In genomic region chr6:157221049-157221816, GRCh38 we compare ENCODE assay signal across 8 cellular contexts.
DNase-seq lines count a peak whose midpoint lies in the region; ATAC-seq and TF ChIP-seq lines count a peak whose summit lies in the region.

No MANE protein-coding gene starts in this region.

- peaks cover 20% of the 10 kb centered on the region for H3K4me1 Mint-ChIP-seq in central memory CD8-positive, alpha-beta T cell

- peak overlapping the region; percentile 27 for H3K27ac Mint-ChIP-seq in central memory CD8-positive, alpha-beta T cell (ENCODE audit: low read depth)

- CTCF ChIA-PET in HEK293 (lab: Yijun Ruan, JAX), result interaction anchor here (0.6 kb wide), 1 partner anchor 80 kb away, joined by 4 read pairs; no protein-coding TSS in a partner anchor

- POLR2A ChIA-PET in HEK293 (lab: Yijun Ruan, JAX), result no interaction called here

- H3K27ac ChIP-seq in HEK293 (ENCODE audit: extremely low read depth, low read depth, low read length), result no peak overlapping the region

- H3K36me3 Mint-ChIP-seq in central memory CD8-positive, alpha-beta T cell (ENCODE audit: insufficient read depth), result peaks cover 1% of the 10 kb centered on the region

- no peaks in the 10 kb centered on the region for H3K9me3 ChIP-seq in HEK293 (ENCODE audit: control insufficient read depth, insufficient read depth, low read depth, low read length)

- no peaks in the 10 kb centered on the region for H3K9me3 Mint-ChIP-seq in central memory CD8-positive, alpha-beta T cell

- no peaks in the 10 kb centered on the region for H3K4me1 ChIP-seq in HEK293 (ENCODE audit: control insufficient read depth, insufficient read depth, low read length)

- DNase-seq in DMS153 treated with DMSO at 0.1 percent for 48 hours (lab: John Stamatoyannopoulos, UW; ENCODE audit: unreplicated experiment) (peak; percentile 37), NCI-H226 (peak; percentile 63), left kidney (ENCODE audit: low read depth, low spot score) (peak; percentile 89), DMS79 treated with DMSO at 0.1 percent for 48 hours (lab: John Stamatoyannopoulos, UW) (no peak)
- peak; percentile 62 to 73 for DNase-seq in central memory CD8-positive, alpha-beta T cell (ENCODE audit: low spot score in 2 of 2)
- peak; percentile 77 for DNase-seq in stimulated activated CD4-positive, alpha-beta T cell treated with anti-CD3 and anti-CD28 coated beads, Interleukin-2, amount 100 ng/mL, for 4 hours (ENCODE audit: low read depth)

- H3K36me3 ChIP-seq in HEK293 (ENCODE audit: control insufficient read depth in 2 of 2, insufficient read depth in 1 of 2, low read length in 2 of 2), result no peaks in the 10 kb centered on the region

- TF ChIP-seq CTCF in HEK293 (tag by site-specific recombination; IDR thresholded peaks at IDR 0.05), result peak; percentile 39; the same call in 1 of the 2 replicates

- peak; percentile 91 to 95 for ATAC-seq in activated CD4-positive, CD25-positive, alpha-beta regulatory T cell treated with anti-CD3 and anti-CD28 coated beads, Interleukin-2, amount 50 U/mL, for 24 hours
- ATAC-seq in central memory CD8-positive, alpha-beta T cell (replicated peaks; ENCODE audit: extremely low read depth, poor library complexity, severe bottlenecking), result peak; percentile 73

- H3K27me3 Mint-ChIP-seq in central memory CD8-positive, alpha-beta T cell, result no peaks in the 10 kb centered on the region

- H3K4me3 ChIP-seq in HEK293 (ENCODE audit: low read depth, low read length), result peak overlapping the region; percentile 5; the same call in 1 of the 2 replicates

- peak overlapping the region; percentile 54 for H3K4me3 Mint-ChIP-seq in central memory CD8-positive, alpha-beta T cell

TF ChIP-seq in HEK293, 187 proteins besides CTCF, POLR2A, EP300 and RAD21 (continues in another document):
- TF ChIP-seq KLF9 (tag by site-specific recombination; IDR thresholded peaks at IDR 0.05; ENCODE audit: low read depth) (0 out of 2 replicates have a peak, but pooled peaks have one; percentile 19), ZNF266 (tag by site-specific recombination; IDR thresholded peaks at IDR 0.05; ENCODE audit: low read depth) (0 out of 2 replicates have a peak, but pooled peaks have one; percentile 15), ZNF174 (tag by site-specific recombination; IDR thresholded peaks at IDR 0.05) (no peak), ZNF792 (tag by site-specific recombination; IDR thresholded peaks at IDR 0.05) (no peak; the same call in 1 of the 2 replicates), ZNF19 (tag by site-specific recombination; IDR thresholded peaks at IDR 0.05; ENCODE audit: low read depth) (no peak), ZNF362 (tag by site-specific recombination; IDR thresholded peaks at IDR 0.05) (no peak), ZNF837 (tag by site-specific recombination; IDR thresholded peaks at IDR 0.05) (no peak), SCRT2 (tag by site-specific recombination; IDR thresholded peaks at IDR 0.05) (no peak), GLIS1 (tag by site-specific recombination; IDR thresholded peaks at IDR 0.05) (no peak), ZNF777 (tag by site-specific recombination; IDR thresholded peaks at IDR 0.05; ENCODE audit: borderline replicate concordance) (peak; percentile 95), FEZF1 (tag by site-specific recombination; IDR thresholded peaks at IDR 0.05) (no peak), PBX3 (CRISPR knock-in tag; IDR thresholded peaks at IDR 0.05) (no peak), ELK4 (IDR thresholded peaks at IDR 0.05; ENCODE audit: borderline replicate concordance, low read depth, low read length) (no peak), ZNF335 (tag by site-specific recombination; conservative IDR thresholded peaks at IDR 0.05) (peak; percentile 73), REST (tag by site-specific recombination; IDR thresholded peaks at IDR 0.05) (no peak), KLF8 (tag by site-specific recombination; IDR thresholded peaks at IDR 0.05) (no peak), ZBTB17 (tag by site-specific recombination; IDR thresholded peaks at IDR 0.05) (no peak), KLF7 (tag by site-specific recombination; IDR thresholded peaks at IDR 0.05; ENCODE audit: borderline replicate concordance) (no peak), TRIM28 (IDR thresholded peaks at IDR 0.05; ENCODE audit: borderline replicate concordance, low read length) (no peak; the same call in 1 of the 2 replicates), ZNF148 (tag by site-specific recombination; IDR thresholded peaks at IDR 0.05; ENCODE audit: borderline replicate concordance) (no peak), GFI1B (tag by site-specific recombination; IDR thresholded peaks at IDR 0.05) (no peak), ZNF776 (tag by site-specific recombination; IDR thresholded peaks at IDR 0.05; ENCODE audit: borderline replicate concordance) (no peak)
